ENCODE assay signal across 1 cellular context in genomic region chr16:20102021-20102420, GRCh38.
TF ChIP-seq lines count a peak whose summit lies in the region.

No MANE protein-coding gene starts in this region.

TF ChIP-seq in HepG2, 621 proteins besides CTCF, POLR2A, EP300 and RAD21:
- peak; percentile 61 for TF ChIP-seq ATF7 (IDR thresholded peaks at IDR 0.05)
- no peak for TF ChIP-seq ATF7 (CRISPR knock-in tag; IDR thresholded peaks at IDR 0.05)
- TF ChIP-seq ZSCAN25 (CRISPR knock-in tag; IDR thresholded peaks at IDR 0.05), result no peak
- TF ChIP-seq PRPF4 (IDR thresholded peaks at IDR 0.05; ENCODE audit: low read depth, low read length, poor library complexity, severe bottlenecking), result no peak
- TF ChIP-seq ZNF775 (CRISPR knock-in tag; IDR thresholded peaks at IDR 0.05; ENCODE audit: borderline replicate concordance), result no peak
- TF ChIP-seq ZFP36L2 (CRISPR knock-in tag; IDR thresholded peaks at IDR 0.05), result no peak
- no peak for TF ChIP-seq PHB2 (IDR thresholded peaks at IDR 0.05; ENCODE audit: partially characterized antibody)
